ENCODE assay signal across 1 cellular context in genomic region chr13:78603240-78603947, GRCh38.
TF ChIP-seq lines count a peak whose summit lies in the region.

POU4F1 (minus strand) TSS chr13:78603552; CDS start chr13:78603326, 226 bp downstream.

TF ChIP-seq in K562, 482 proteins besides CTCF, POLR2A, EP300 and RAD21 (continued from another document and continues in another):
- peak; percentile 75 for TF ChIP-seq MGA (IDR thresholded peaks at IDR 0.05)
- TF ChIP-seq MAZ (CRISPR knock-in tag; conservative IDR thresholded peaks at IDR 0.05 in 1 of 2, IDR thresholded peaks at IDR 0.05 in 1 of 2), result 0 out of 4 replicates have a peak, but pooled peaks of 1 of the 2 experiments have one; percentile 22
- peak; percentile 96 for TF ChIP-seq CTBP1 (IDR thresholded peaks at IDR 0.05; ENCODE audit: borderline replicate concordance)
- TF ChIP-seq MYC (IDR thresholded peaks at IDR 0.05; ENCODE audit: low read depth, low read length), result no peak
- no peak for TF ChIP-seq MYC (CRISPR knock-in tag; IDR thresholded peaks at IDR 0.05; ENCODE audit: borderline replicate concordance, low read depth)
- TF ChIP-seq POLR2G (IDR thresholded peaks at IDR 0.05; ENCODE audit: low read depth, low read length), result peak; percentile 85
- TF ChIP-seq VEZF1 (CRISPR knock-in tag; IDR thresholded peaks at IDR 0.05), result 0 out of 2 replicates have a peak, but pooled peaks have one; percentile 13
- TF ChIP-seq MAX (CRISPR knock-in tag; IDR thresholded peaks at IDR 0.05), result peak; percentile 47; the same call in 1 of the 2 replicates
- peak; percentile 91 for TF ChIP-seq PKNOX1 (IDR thresholded peaks at IDR 0.05)
- TF ChIP-seq MTF1 (CRISPR knock-in tag; IDR thresholded peaks at IDR 0.05; ENCODE audit: borderline replicate concordance), result no peak
- TF ChIP-seq NRF1 (conservative IDR thresholded peaks at IDR 0.05 in 1 of 2, IDR thresholded peaks at IDR 0.05 in 1 of 2), result peak; percentile 92 to 93
- TF ChIP-seq PHF8 (IDR thresholded peaks at IDR 0.05; ENCODE audit: borderline replicate concordance, low read length), result peak; percentile 51; the same call in 1 of the 2 replicates
- TF ChIP-seq NCOA6 (IDR thresholded peaks at IDR 0.05), result 0 out of 2 replicates have a peak, but pooled peaks have one; percentile 12
- TF ChIP-seq PRDM10 (IDR thresholded peaks at IDR 0.05; ENCODE audit: partially characterized antibody), result peak; percentile 51
- peak in 1 of 2 experiments; percentile 64; a peak in 2 of 4 replicates for TF ChIP-seq MNT (conservative IDR thresholded peaks at IDR 0.05)
- peak; percentile 57; the same call in 1 of the 2 replicates for TF ChIP-seq ARID4B (CRISPR knock-in tag; IDR thresholded peaks at IDR 0.05)
- no peak for TF ChIP-seq MEF2A (IDR thresholded peaks at IDR 0.05; ENCODE audit: control insufficient read depth, low read depth, low read length)
- peak; percentile 54 for TF ChIP-seq RB1 (IDR thresholded peaks at IDR 0.05; ENCODE audit: low read depth)
- peak; percentile 89 to 93 for TF ChIP-seq E2F6 (IDR thresholded peaks at IDR 0.05; ENCODE audit: borderline replicate concordance in 1 of 2, extremely low read depth in 1 of 2, insufficient read depth in 1 of 2, insufficient read length in 1 of 2, low read depth in 1 of 2, low read length in 1 of 2, poor library complexity in 1 of 2, severe bottlenecking in 1 of 2)
- TF ChIP-seq CREM (IDR thresholded peaks at IDR 0.05; ENCODE audit: low read depth), result peak; percentile 38; the same call in 1 of the 2 replicates
